ENCODE assay signal across 8 cellular contexts in genomic region chr14:54627718-54628345, GRCh38.
DNase-seq lines count a peak whose midpoint lies in the region; ATAC-seq and TF ChIP-seq lines count a peak whose summit lies in the region.

No MANE protein-coding gene starts in this region.

- peak overlapping the region; percentile 82 for H3K27ac Mint-ChIP-seq in activated CD4-positive, alpha-beta memory T cell treated with anti-CD3 and anti-CD28 coated beads, Interleukin-2, amount 10 ng/mL, durations not matched to agents 7 days and 5 days
- peak overlapping the region; percentile 98 for H3K27ac Mint-ChIP-seq in neural progenitor cell

- TF ChIP-seq CTCF in fibroblast of pulmonary artery (IDR thresholded peaks at IDR 0.05; ENCODE audit: low read length, missing control alignments) (no peak), neural progenitor cell (IDR thresholded peaks at IDR 0.05) (no peak)

- H3K27me3 Mint-ChIP-seq in activated CD4-positive, alpha-beta memory T cell treated with anti-CD3 and anti-CD28 coated beads, Interleukin-2, amount 10 ng/mL, durations not matched to agents 7 days and 5 days, result no peaks in the 10 kb centered on the region
- no peaks in the 10 kb centered on the region for H3K27me3 Mint-ChIP-seq in neural progenitor cell (ENCODE audit: insufficient read depth, low read depth)

- no peaks in the 10 kb centered on the region for H3K79me2 ChIP-seq in neural progenitor cell (ENCODE audit: low read depth)

- POLR2A ChIA-PET in activated CD4-positive, alpha-beta memory T cell treated with anti-CD3 and anti-CD28 coated beads, Interleukin-2, amount 10 ng/mL, durations not matched to agents 7 days and 5 days (lab: Charles Lee), result interaction anchor here (0.9 to 2.2 kb wide), 3 partner anchors 27 to 423 kb away, joined by 3 to 8 read pairs (median 4); partner anchors contain the start of genes MAPK1IP1L and SAMD4A

- no peaks in the 10 kb centered on the region for H3K27me3 ChIP-seq in neural progenitor cell

- peak overlapping the region; percentile 42 for H3K4me3 ChIP-seq in fibroblast of pulmonary artery (replicated peaks; ENCODE audit: low read depth, low read length)
- H3K4me3 ChIP-seq in neural progenitor cell, result no peak overlapping the region

- no peaks in the 10 kb centered on the region for H3K9me3 ChIP-seq in neural progenitor cell (ENCODE audit: low read depth)

- no peak overlapping the region for H3K9ac ChIP-seq in neural progenitor cell

- H3K27ac ChIP-seq in neural progenitor cell, result no peak overlapping the region

- peaks cover 4% of the 10 kb centered on the region for H3K36me3 Mint-ChIP-seq in activated CD4-positive, alpha-beta memory T cell treated with anti-CD3 and anti-CD28 coated beads, Interleukin-2, amount 10 ng/mL, durations not matched to agents 7 days and 5 days (ENCODE audit: low read depth)
- no peaks in the 10 kb centered on the region for H3K36me3 Mint-ChIP-seq in neural progenitor cell

- H3K4me1 Mint-ChIP-seq in activated CD4-positive, alpha-beta memory T cell treated with anti-CD3 and anti-CD28 coated beads, Interleukin-2, amount 10 ng/mL, durations not matched to agents 7 days and 5 days, result peaks cover 39% of the 10 kb centered on the region
- H3K4me1 Mint-ChIP-seq in neural progenitor cell, result peaks cover 38% of the 10 kb centered on the region

- ATAC-seq in HG03108 (IDR thresholded peaks at IDR 0.05; ENCODE audit: unreplicated experiment), result peak; percentile 76

- H3K4me3 Mint-ChIP-seq in activated CD4-positive, alpha-beta memory T cell treated with anti-CD3 and anti-CD28 coated beads, Interleukin-2, amount 10 ng/mL, durations not matched to agents 7 days and 5 days, result peak overlapping the region; percentile 61
- H3K4me3 Mint-ChIP-seq in neural progenitor cell, result peak overlapping the region; percentile 64

- H3K4me2 ChIP-seq in neural progenitor cell, result peak overlapping the region; percentile 45

- no peaks in the 10 kb centered on the region for H4K20me1 ChIP-seq in neural progenitor cell (ENCODE audit: low read depth)

- no peaks in the 10 kb centered on the region for H3K36me3 ChIP-seq in neural progenitor cell

- DNase-seq in NCI-H2227 (lab: John Stamatoyannopoulos, UW; ENCODE audit: unreplicated experiment), result peak; percentile 40
- DNase-seq in NCI-H2227 treated with DMSO at 0.1 percent for 48 hours (lab: John Stamatoyannopoulos, UW), result no peak
- peak; percentile 50 for DNase-seq in activated CD4-positive, alpha-beta memory T cell treated with anti-CD3 and anti-CD28 coated beads, Interleukin-2, amount 10 ng/mL, durations not matched to agents 7 days and 5 days
- peak; percentile 78 for DNase-seq in fibroblast of pulmonary artery (ENCODE audit: low read depth)
- peak; percentile 56 for DNase-seq in neural progenitor cell (ENCODE audit: low spot score)
- DNase-seq in D341Med (ENCODE audit: low spot score), result no peak
- no peak for DNase-seq in NCI-H1417 treated with DMSO at 0.1 percent for 48 hours (lab: John Stamatoyannopoulos, UW)

- H3K4me1 ChIP-seq in neural progenitor cell, result peaks cover 16% of the 10 kb centered on the region

- peaks cover 7% of the 10 kb centered on the region for H3K9me3 Mint-ChIP-seq in activated CD4-positive, alpha-beta memory T cell treated with anti-CD3 and anti-CD28 coated beads, Interleukin-2, amount 10 ng/mL, durations not matched to agents 7 days and 5 days
- H3K9me3 Mint-ChIP-seq in neural progenitor cell, result no peaks in the 10 kb centered on the region

- CTCF ChIA-PET in activated CD4-positive, alpha-beta memory T cell treated with anti-CD3 and anti-CD28 coated beads, Interleukin-2, amount 10 ng/mL, durations not matched to agents 7 days and 5 days (lab: Charles Lee), result interaction anchor here (0.8 to 2.3 kb wide), 5 partner anchors 42 to 146 kb away, joined by 3 to 6 read pairs (median 5); no protein-coding TSS in a partner anchor

- H3F3A ChIP-seq in neural progenitor cell (ENCODE audit: low read depth), result peaks cover 4% of the 10 kb centered on the region

- peak overlapping the region; percentile 62 for H2AFZ ChIP-seq in neural progenitor cell (replicated peaks)

Comparison
In these comparisons a context has a peak if more than half of its experiments do, and no peak if none do; other contexts are left out.
1. DNase-seq: peak in NCI-H2227 (single experiment), activated CD4-positive, alpha-beta memory T cell treated with anti-CD3 and anti-CD28 coated beads, Interleukin-2, amount 10 ng/mL, durations not matched to agents 7 days and 5 days (single experiment), fibroblast of pulmonary artery (single experiment) and neural progenitor cell (single experiment); none in NCI-H2227 treated with DMSO at 0.1 percent for 48 hours (single experiment), D341Med (single experiment) and NCI-H1417 treated with DMSO at 0.1 percent for 48 hours (single experiment).